37 cellular contexts compared by ENCODE assay signal in the genomic region with DNA sequence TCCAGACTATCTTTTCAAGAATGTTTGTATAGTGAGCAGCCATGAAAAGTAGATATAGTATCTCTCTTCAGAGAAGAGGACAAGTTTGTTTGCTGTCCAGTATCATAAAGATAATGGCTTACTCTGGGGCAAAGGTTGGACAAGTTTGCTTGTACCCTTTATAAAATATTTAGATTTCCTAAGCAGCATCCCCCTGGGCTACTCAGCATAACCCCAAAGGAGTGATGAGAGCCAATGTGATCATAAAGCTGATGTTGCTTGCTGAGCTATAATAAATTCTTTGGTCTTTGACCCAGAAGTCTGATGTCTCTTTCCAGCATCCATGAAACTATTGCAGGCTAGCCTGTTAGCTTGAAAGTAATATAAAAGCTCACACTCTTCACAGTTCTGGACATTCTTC.
"Had no signal": no experiment of that assay in that cellular context is flagged by ENCODE, and none has a peak within 500 bp of the region (broad histone marks: within the 10 kb centered on the region; RNA-seq: fewer than 3 reads in every experiment).

No MANE protein-coding gene starts in this region.

- H3K9ac ChIP-seq: KMS-11 had no signal

- ATAC-seq: activated CD8-positive, alpha-beta T cell treated with anti-CD3 and anti-CD28 coated beads for 36 hours; activated T-cell treated with anti-CD3 and anti-CD28 coated beads, Interleukin-2, amount 50 U/mL, for 72 hours; activated T-helper 17 cell treated with anti-CD3 and anti-CD28 coated beads, Interleukin-2, amount 50 U/mL, for 72 hours; Right ventricle myocardium inferior had no signal

- H3K27ac ChIP-seq: ascending aorta, cardiac muscle cell, KMS-11, PC-9, RWPE1, WERI-Rb-1 had no signal

- H3K9me3 ChIP-seq: ascending aorta had no signal

- H2AFZ ChIP-seq: PC-9 had no signal

- H3K27me3 ChIP-seq: ascending aorta, cardiac muscle cell had no signal

- H3K36me3 ChIP-seq: ascending aorta, cardiac muscle cell, WERI-Rb-1 had no signal

- DNase-seq: activated CD4-positive, alpha-beta T cell treated with anti-CD3 and anti-CD28 coated beads for 1 hour; activated CD4-positive, alpha-beta T cell treated with anti-CD3 and anti-CD28 coated beads for 48 hours; activated CD4-positive, alpha-beta T cell treated with anti-CD3 and anti-CD28 coated beads, Interleukin-2, amount 50 U/mL, for 4 hours; activated CD4-positive, CD25-positive, alpha-beta regulatory T cell; activated CD8-positive, alpha-beta T cell treated with anti-CD3 and anti-CD28 coated beads for 36 hours; activated effector memory CD4-positive, alpha-beta T cell treated with anti-CD3 and anti-CD28 coated beads, Interleukin-2, amount 50 U/mL, for 16 hours; activated naive CD4-positive, alpha-beta T cell; activated naive CD4-positive, alpha-beta T cell treated with anti-CD3 and anti-CD28 coated beads, Interleukin-2, amount 50 U/mL, for 16 hours; activated naive CD8-positive, alpha-beta T cell treated with anti-CD3 and anti-CD28 coated beads for 36 hours; activated T-cell treated with anti-CD3 and anti-CD28 coated beads, Interleukin-2, amount 50 U/mL, for 1 hour; activated T-cell treated with anti-CD3 and anti-CD28 coated beads, Interleukin-2, amount 50 U/mL, for 72 hours; amygdala; NCI-H1092 treated with DMSO at 0.1 percent for 48 hours; NCI-H1417; NCI-H146; NCI-H187; NCI-H2029 treated with DMSO at 0.1 percent for 48 hours; NCI-H2107; NCI-H2171; NCI-H510A; NCI-H526; NCI-H748 treated with DMSO at 0.1 percent for 48 hours; NK-92 treated with Interleukin-12 subunit alpha and Interleukin-12 subunit beta, amount 100 ng/mL, for 24 hours; PC-9; SIG-M5; SW 1271; T-helper 1 cell; T-helper 2 cell; T-helper 9 cell; WERI-Rb-1 had no signal

- FAIRE-seq: RCC 7860 had no signal

- H3K4me1 ChIP-seq: ascending aorta had no signal

- H3K4me3 ChIP-seq: ascending aorta, cardiac muscle cell, PC-9 had no signal

- H3K4me2 ChIP-seq: KMS-11, PC-9 had no signal
